11 cellular contexts compared by ENCODE assay signal in genomic region chr1:193143285-193143684, GRCh38. TPM values are rescaled to one million over a fixed set of nuclear protein-coding genes. Genes with fewer than 3 reads are reported as not detected.
DNase-seq lines count a peak whose midpoint lies in the region; ATAC-seq and TF ChIP-seq lines count a peak whose summit lies in the region.
"Had no signal": no experiment of that assay in that cellular context is flagged by ENCODE, and none has a peak within 500 bp of the region (broad histone marks: within the 10 kb centered on the region; RNA-seq: fewer than 3 reads in every experiment).

No MANE protein-coding gene starts in this region.

- H3K4me3 Mint-ChIP-seq in activated CD8-positive, alpha-beta T cell treated with anti-CD3 and anti-CD28 coated beads for 36 hours: no peak overlapping the region
- H3K4me3 Mint-ChIP-seq in activated CD8-positive, alpha-beta T cell treated with anti-CD3 and anti-CD28 coated beads, Interleukin-2, amount 10 ng/mL, durations not matched to agents 7 days and 5 days: no peak overlapping the region
- no peak overlapping the region for H3K4me3 Mint-ChIP-seq in activated naive CD4-positive, alpha-beta T cell treated with anti-CD3 and anti-CD28 coated beads for 36 hours
- H3K4me3 Mint-ChIP-seq: CD4-positive, alpha-beta memory T cell had no signal

- H3K4me1 ChIP-seq in OCI-LY3 (ENCODE audit: low read length) (no peaks in the 10 kb centered on the region), smooth muscle cell (ENCODE audit: low read depth) (no peaks in the 10 kb centered on the region)

- ATAC-seq in activated CD8-positive, alpha-beta T cell treated with anti-CD3 and anti-CD28 coated beads for 36 hours: no peak
- ATAC-seq in activated CD8-positive, alpha-beta T cell treated with anti-CD3 and anti-CD28 coated beads, Interleukin-2, amount 10 ng/mL, durations not matched to agents 7 days and 5 days: no peak
- ATAC-seq in GM18861 (IDR thresholded peaks at IDR 0.05; ENCODE audit: unreplicated experiment): no peak

- no peak overlapping the region for H3K4me3 ChIP-seq in OCI-LY3 (ENCODE audit: low read length)
- H3K4me3 ChIP-seq in epithelial cell of proximal tubule (ENCODE audit: low read depth, low read length): no peak overlapping the region
- H3K4me3 ChIP-seq in smooth muscle cell: no peak overlapping the region

- H3K9ac ChIP-seq in OCI-LY3 (ENCODE audit: low read length) (no peak overlapping the region), smooth muscle cell (ENCODE audit: low read depth) (no peak overlapping the region)

- DNase-seq in activated CD8-positive, alpha-beta T cell treated with anti-CD3 and anti-CD28 coated beads for 36 hours: no peak
- DNase-seq in activated CD8-positive, alpha-beta T cell treated with anti-CD3 and anti-CD28 coated beads, Interleukin-2, amount 10 ng/mL, durations not matched to agents 7 days and 5 days: no peak
- DNase-seq in epithelial cell of proximal tubule (ENCODE audit: low read depth): no peak
- DNase-seq in smooth muscle cell (lab: John Stamatoyannopoulos, UW; ENCODE audit: unreplicated experiment): no peak
- DNase-seq in SHP77 (lab: John Stamatoyannopoulos, UW): no peak
- no peak for DNase-seq in activated naive CD4-positive, alpha-beta T cell treated with anti-CD3 and anti-CD28 coated beads for 36 hours
- DNase-seq: T-helper 2 cell had no signal

- H3K27ac ChIP-seq in OCI-LY3 (ENCODE audit: low read length) (no peak overlapping the region), smooth muscle cell (ENCODE audit: low read depth) (no peak overlapping the region)

- peaks cover 40% of the 10 kb centered on the region for H3K36me3 ChIP-seq in OCI-LY3 (replicated peaks; ENCODE audit: low read depth, low read length)
- H3K36me3 ChIP-seq in smooth muscle cell (ENCODE audit: low read depth): peaks cover 7% of the 10 kb centered on the region

- no peak overlapping the region for H3K4me2 ChIP-seq in OCI-LY3 (ENCODE audit: low read length)
- no peak overlapping the region for H3K4me2 ChIP-seq in smooth muscle cell

- CTCF ChIA-PET in activated CD8-positive, alpha-beta T cell treated with anti-CD3 and anti-CD28 coated beads for 36 hours (lab: Charles Lee): interaction anchor here (1.3 to 1.6 kb wide), 3 partner anchors 9 to 1334 kb away, joined by 3 to 4 read pairs (median 4); partner anchors contain the start of gene CDC73
- CTCF ChIA-PET in activated CD8-positive, alpha-beta T cell treated with anti-CD3 and anti-CD28 coated beads, Interleukin-2, amount 10 ng/mL, durations not matched to agents 7 days and 5 days (lab: Charles Lee): interaction anchor here (0.5 to 1.6 kb wide), 9 partner anchors 8 to 355 kb away, joined by 3 to 6 read pairs (median 4); partner anchors contain the start of gene B3GALT2
- CTCF ChIA-PET in activated naive CD4-positive, alpha-beta T cell treated with anti-CD3 and anti-CD28 coated beads for 36 hours (lab: Charles Lee): interaction anchor here (0.7 to 0.9 kb wide), 4 partner anchors 10 to 119 kb away, joined by 3 to 4 read pairs (median 3); no protein-coding TSS in a partner anchor

- peaks cover 36% of the 10 kb centered on the region for H3K36me3 Mint-ChIP-seq in activated CD8-positive, alpha-beta T cell treated with anti-CD3 and anti-CD28 coated beads for 36 hours (ENCODE audit: low read depth)
- peaks cover 48% of the 10 kb centered on the region for H3K36me3 Mint-ChIP-seq in activated CD8-positive, alpha-beta T cell treated with anti-CD3 and anti-CD28 coated beads, Interleukin-2, amount 10 ng/mL, durations not matched to agents 7 days and 5 days (ENCODE audit: low read depth)
- H3K36me3 Mint-ChIP-seq in activated naive CD4-positive, alpha-beta T cell treated with anti-CD3 and anti-CD28 coated beads for 36 hours (ENCODE audit: low read depth): peaks cover 39% of the 10 kb centered on the region

- no peaks in the 10 kb centered on the region for H3K27me3 Mint-ChIP-seq in activated CD8-positive, alpha-beta T cell treated with anti-CD3 and anti-CD28 coated beads for 36 hours
- H3K27me3 Mint-ChIP-seq in activated CD8-positive, alpha-beta T cell treated with anti-CD3 and anti-CD28 coated beads, Interleukin-2, amount 10 ng/mL, durations not matched to agents 7 days and 5 days (ENCODE audit: low read depth): no peaks in the 10 kb centered on the region
- no peaks in the 10 kb centered on the region for H3K27me3 Mint-ChIP-seq in activated naive CD4-positive, alpha-beta T cell treated with anti-CD3 and anti-CD28 coated beads for 36 hours (ENCODE audit: low read depth)
- H3K27me3 Mint-ChIP-seq: CD4-positive, alpha-beta memory T cell had no signal

- POLR2A ChIA-PET in activated CD8-positive, alpha-beta T cell treated with anti-CD3 and anti-CD28 coated beads for 36 hours (lab: Charles Lee): no interaction called here
- POLR2A ChIA-PET in activated CD8-positive, alpha-beta T cell treated with anti-CD3 and anti-CD28 coated beads, Interleukin-2, amount 10 ng/mL, durations not matched to agents 7 days and 5 days (lab: Charles Lee): interaction anchor here (0.6 to 0.7 kb wide), 2 partner anchors 26 to 39 kb away, joined by 3 read pairs; no protein-coding TSS in a partner anchor

- no peak overlapping the region for H2AFZ ChIP-seq in OCI-LY3 (ENCODE audit: low read depth, low read length)
- H2AFZ ChIP-seq in smooth muscle cell (ENCODE audit: low read depth): no peak overlapping the region

- H3F3A ChIP-seq in smooth muscle cell (ENCODE audit: low read depth): no peaks in the 10 kb centered on the region

- H4K20me1 ChIP-seq in OCI-LY3 (ENCODE audit: insufficient read depth, low read length): no peaks in the 10 kb centered on the region
- peaks cover 48% of the 10 kb centered on the region for H4K20me1 ChIP-seq in smooth muscle cell (ENCODE audit: low read depth)

- H3K79me2 ChIP-seq in OCI-LY3 (ENCODE audit: low read length) (peaks cover 3% of the 10 kb centered on the region), smooth muscle cell (ENCODE audit: low read depth) (peaks cover 17% of the 10 kb centered on the region)

- 92% methylated on average over 1 of the region's 1 CpG for WGBS in smooth muscle cell (ENCODE audit: low lambda C conversion rate)

- intact Hi-C loops in activated CD8-positive, alpha-beta T cell treated with anti-CD3 and anti-CD28 coated beads for 36 hours (cut with micrococcal nuclease): no loop called here
- intact Hi-C loops in activated naive CD4-positive, alpha-beta T cell treated with anti-CD3 and anti-CD28 coated beads for 36 hours (cut with micrococcal nuclease): loop anchor here (1.0 kb wide), 1 partner anchor 1152 kb away; no protein-coding TSS in a partner anchor

- H3K27me3 ChIP-seq in OCI-LY3 (ENCODE audit: low read depth, low read length) (no peaks in the 10 kb centered on the region), smooth muscle cell (ENCODE audit: low read depth) (no peaks in the 10 kb centered on the region)

- TF ChIP-seq CTCF in activated CD8-positive, alpha-beta T cell treated with anti-CD3 and anti-CD28 coated beads for 36 hours (IDR thresholded peaks at IDR 0.05): peak; percentile 39
- TF ChIP-seq CTCF in OCI-LY3 (IDR thresholded peaks at IDR 0.05; ENCODE audit: low read depth, low read length) (peak; percentile 55), epithelial cell of proximal tubule (conservative IDR thresholded peaks at IDR 0.05; ENCODE audit: low read depth, low read length) (peak; percentile 46), smooth muscle cell (IDR thresholded peaks at IDR 0.05; ENCODE audit: borderline replicate concordance, insufficient read depth, poor library complexity, severe bottlenecking) (peak; percentile 34)

- H3K27ac Mint-ChIP-seq in activated CD8-positive, alpha-beta T cell treated with anti-CD3 and anti-CD28 coated beads for 36 hours: no peak overlapping the region
- no peak overlapping the region for H3K27ac Mint-ChIP-seq in activated CD8-positive, alpha-beta T cell treated with anti-CD3 and anti-CD28 coated beads, Interleukin-2, amount 10 ng/mL, durations not matched to agents 7 days and 5 days
- no peak overlapping the region for H3K27ac Mint-ChIP-seq in activated naive CD4-positive, alpha-beta T cell treated with anti-CD3 and anti-CD28 coated beads for 36 hours

- H3K9me3 ChIP-seq in OCI-LY3 (ENCODE audit: insufficient read depth, low read length) (no peaks in the 10 kb centered on the region), smooth muscle cell (replicated peaks; ENCODE audit: low read depth) (no peaks in the 10 kb centered on the region)

- no peaks in the 10 kb centered on the region for H3K9me3 Mint-ChIP-seq in activated CD8-positive, alpha-beta T cell treated with anti-CD3 and anti-CD28 coated beads for 36 hours
- H3K9me3 Mint-ChIP-seq in activated CD8-positive, alpha-beta T cell treated with anti-CD3 and anti-CD28 coated beads, Interleukin-2, amount 10 ng/mL, durations not matched to agents 7 days and 5 days (ENCODE audit: insufficient read depth): no peaks in the 10 kb centered on the region
- no peaks in the 10 kb centered on the region for H3K9me3 Mint-ChIP-seq in activated naive CD4-positive, alpha-beta T cell treated with anti-CD3 and anti-CD28 coated beads for 36 hours
- H3K9me3 Mint-ChIP-seq: CD4-positive, alpha-beta memory T cell had no signal

- peaks cover 19% of the 10 kb centered on the region for H3K4me1 Mint-ChIP-seq in activated CD8-positive, alpha-beta T cell treated with anti-CD3 and anti-CD28 coated beads for 36 hours (ENCODE audit: low read depth)
- peaks cover 9% of the 10 kb centered on the region for H3K4me1 Mint-ChIP-seq in activated CD8-positive, alpha-beta T cell treated with anti-CD3 and anti-CD28 coated beads, Interleukin-2, amount 10 ng/mL, durations not matched to agents 7 days and 5 days (ENCODE audit: low read depth)
- peaks cover 15% of the 10 kb centered on the region for H3K4me1 Mint-ChIP-seq in activated naive CD4-positive, alpha-beta T cell treated with anti-CD3 and anti-CD28 coated beads for 36 hours (ENCODE audit: low read depth)

RNA-seq across cellular contexts. Expression of gene CDC73, which starts 21.5 kb away (rescaled TPM):
- 10 to 100 TPM; 45.1 to 50.2 TPM for total RNA-seq in activated CD8-positive, alpha-beta T cell treated with anti-CD3 and anti-CD28 coated beads for 36 hours
- 10 to 100 TPM; 51.8 to 53.8 TPM for total RNA-seq in activated CD8-positive, alpha-beta T cell treated with anti-CD3 and anti-CD28 coated beads, Interleukin-2, amount 10 ng/mL, durations not matched to agents 7 days and 5 days
- 15.1 and 19.3 TPM in 2 replicates for total RNA-seq in epithelial cell of proximal tubule
- 28.5 and 29.9 TPM in 2 replicates for total RNA-seq in smooth muscle cell
- polyA plus RNA-seq in smooth muscle cell: 25.9 and 32.0 TPM in 2 replicates
- total RNA-seq in activated naive CD4-positive, alpha-beta T cell treated with anti-CD3 and anti-CD28 coated beads for 36 hours: 10 to 100 TPM; 39.0 to 45.2 TPM

RNA-seq across cellular contexts. Expression of gene GLRX2, which starts 38.1 kb away (rescaled TPM):
- total RNA-seq in activated CD8-positive, alpha-beta T cell treated with anti-CD3 and anti-CD28 coated beads for 36 hours: 10 to 100 TPM; 24.3 to 29.5 TPM
- total RNA-seq in activated CD8-positive, alpha-beta T cell treated with anti-CD3 and anti-CD28 coated beads, Interleukin-2, amount 10 ng/mL, durations not matched to agents 7 days and 5 days: 10 to 100 TPM; 18.7 to 21.8 TPM
- total RNA-seq in epithelial cell of proximal tubule (18.6 and 20.6 TPM in 2 replicates), smooth muscle cell (14.8 and 25.9 TPM in 2 replicates)
- 21.7 and 25.7 TPM in 2 replicates for polyA plus RNA-seq in smooth muscle cell
- 10 to 100 TPM; 16.5 to 18.5 TPM for total RNA-seq in activated naive CD4-positive, alpha-beta T cell treated with anti-CD3 and anti-CD28 coated beads for 36 hours

RNA-seq across cellular contexts. Expression of gene B3GALT2, which starts 43.1 kb away (rescaled TPM):
- under 1 TPM in 1 of 2 experiments, not detected in 1; 0.18 TPM for total RNA-seq in activated CD8-positive, alpha-beta T cell treated with anti-CD3 and anti-CD28 coated beads for 36 hours
- under 1 TPM; 0.63 to 0.94 TPM for total RNA-seq in activated CD8-positive, alpha-beta T cell treated with anti-CD3 and anti-CD28 coated beads, Interleukin-2, amount 10 ng/mL, durations not matched to agents 7 days and 5 days
- total RNA-seq in epithelial cell of proximal tubule: not detected in 2 replicates
- not detected in 2 replicates for total RNA-seq in smooth muscle cell
- polyA plus RNA-seq in smooth muscle cell: not detected in 2 replicates
- total RNA-seq in activated naive CD4-positive, alpha-beta T cell treated with anti-CD3 and anti-CD28 coated beads for 36 hours: not detected
- total RNA-seq: mesenteric fat pad had no signal
